ENCODE assay signal across 29 cellular contexts in genomic region chr18:75104483-75104882, GRCh38.
"Had no signal": no experiment of that assay in that cellular context is flagged by ENCODE, and none has a peak within 500 bp of the region (broad histone marks: within the 10 kb centered on the region; RNA-seq: fewer than 3 reads in every experiment).

No MANE protein-coding gene starts in this region.

- ATAC-seq: activated CD8-positive, alpha-beta T cell treated with anti-CD3 and anti-CD28 coated beads for 36 hours; activated naive CD8-positive, alpha-beta T cell treated with anti-CD3 and anti-CD28 coated beads, Interleukin-2, amount 50 U/mL, for 24 hours; K562; Panc1; SK-N-SH treated with all-trans-retinoic acid at 6 μM for 48 hours; T-cell had no signal

- H3K36me3 Mint-ChIP-seq: activated naive CD4-positive, alpha-beta T cell treated with anti-CD3 and anti-CD28 coated beads, Interleukin-2, amount 10 ng/mL, durations not matched to agents 7 days and 5 days; brain had no signal

- DNase-seq: activated B cell treated with CpG ODN at 0.5 μM for 24 hours; activated CD4-positive, alpha-beta T cell treated with anti-CD3 and anti-CD28 coated beads for 1 hour; activated CD4-positive, alpha-beta T cell treated with anti-CD3 and anti-CD28 coated beads for 48 hours; activated CD8-positive, alpha-beta T cell treated with anti-CD3 and anti-CD28 coated beads for 36 hours; activated naive CD4-positive, alpha-beta T cell treated with anti-CD3 and anti-CD28 coated beads, Interleukin-2, amount 10 ng/mL, durations not matched to agents 7 days and 5 days; activated naive CD8-positive, alpha-beta T cell treated with anti-CD3 and anti-CD28 coated beads, Interleukin-2, amount 50 U/mL, for 24 hours; activated T-cell treated with anti-CD3 and anti-CD28 coated beads, Interleukin-2, amount 50 U/mL, for 24 hours; anterior cingulate cortex; caudate nucleus; cerebellar nuclear complex; NCI-H1092 treated with DMSO at 0.1 percent for 48 hours; NCI-H1417 treated with DMSO at 0.1 percent for 48 hours; NCI-H1930; NCI-H2081 treated with DMSO at 0.1 percent for 48 hours; NCI-H226; NCI-H446 treated with DMSO at 0.1 percent for 48 hours; NCI-H524; SHP77; T-cell; T-helper 2 cell; T-helper 9 cell had no signal

- H3K4me1 ChIP-seq: SJSA1 had no signal

- H3K27ac Mint-ChIP-seq: activated B cell treated with CpG ODN at 0.5 μM for 24 hours; activated CD8-positive, alpha-beta T cell treated with anti-CD3 and anti-CD28 coated beads for 36 hours; activated naive CD4-positive, alpha-beta T cell treated with anti-CD3 and anti-CD28 coated beads, Interleukin-2, amount 10 ng/mL, durations not matched to agents 7 days and 5 days; activated naive CD8-positive, alpha-beta T cell; activated naive CD8-positive, alpha-beta T cell treated with anti-CD3 and anti-CD28 coated beads, Interleukin-2, amount 50 U/mL, for 24 hours; activated T-cell treated with anti-CD3 and anti-CD28 coated beads, Interleukin-2, amount 50 U/mL, for 24 hours; activated T-helper 2 cell treated with anti-CD3 and anti-CD28 coated beads, Interferon-gamma antibody, Interleukin-2, Interleukin-4, amounts not matched to agents 10 μg/mL and 5 μg/mL and 100 μg/mL, durations not matched to agents 14 hours and 24 hours and 36 hours; T-cell had no signal

- H3K4me3 Mint-ChIP-seq: activated B cell treated with CpG ODN at 0.5 μM for 24 hours; activated CD8-positive, alpha-beta T cell treated with anti-CD3 and anti-CD28 coated beads for 36 hours; activated naive CD4-positive, alpha-beta T cell treated with anti-CD3 and anti-CD28 coated beads, Interleukin-2, amount 10 ng/mL, durations not matched to agents 7 days and 5 days; activated naive CD8-positive, alpha-beta T cell; activated naive CD8-positive, alpha-beta T cell treated with anti-CD3 and anti-CD28 coated beads, Interleukin-2, amount 50 U/mL, for 24 hours; activated T-cell treated with anti-CD3 and anti-CD28 coated beads, Interleukin-2, amount 50 U/mL, for 24 hours; brain; T-cell had no signal

- H3K4me1 Mint-ChIP-seq: activated B cell treated with CpG ODN at 0.5 μM for 24 hours; activated naive CD4-positive, alpha-beta T cell treated with anti-CD3 and anti-CD28 coated beads, Interleukin-2, amount 10 ng/mL, durations not matched to agents 7 days and 5 days; activated naive CD8-positive, alpha-beta T cell treated with anti-CD3 and anti-CD28 coated beads, Interleukin-2, amount 50 U/mL, for 24 hours; T-cell had no signal

- H3K36me3 ChIP-seq: SJSA1 had no signal

- H3K27ac ChIP-seq: SJSA1, VCaP had no signal

- H3K4me3 ChIP-seq: K562, SJSA1 had no signal

- H3K27me3 ChIP-seq: SJSA1 had no signal

- H3K27me3 Mint-ChIP-seq: activated CD8-positive, alpha-beta T cell treated with anti-CD3 and anti-CD28 coated beads for 36 hours; activated naive CD4-positive, alpha-beta T cell treated with anti-CD3 and anti-CD28 coated beads, Interleukin-2, amount 10 ng/mL, durations not matched to agents 7 days and 5 days; activated naive CD8-positive, alpha-beta T cell had no signal
